24 cellular contexts compared by ENCODE assay signal in genomic region chr10:17914169-17915045, GRCh38. TPM values are rescaled to one million over a fixed set of nuclear protein-coding genes. Genes with fewer than 3 reads are reported as not detected.
DNase-seq lines count a peak whose midpoint lies in the region; ATAC-seq, FAIRE-seq and TF ChIP-seq lines count a peak whose summit lies in the region.
"Had no signal": no experiment of that assay in that cellular context is flagged by ENCODE, and none has a peak within 500 bp of the region (broad histone marks: within the 10 kb centered on the region; RNA-seq: fewer than 3 reads in every experiment).

No MANE protein-coding gene starts in this region.

- peak; percentile 36 to 60 for ATAC-seq in natural killer cell treated with Interleukin-12 subunit alpha and Interleukin-12 subunit beta and Interleukin-15 and Interleukin-18, amount 100 ng/mL, for 72 hours
- no peak for ATAC-seq in HG03442 (IDR thresholded peaks at IDR 0.05; ENCODE audit: unreplicated experiment)
- ATAC-seq: HepG2, PC-3 had no signal

- H3K27ac Mint-ChIP-seq in natural killer cell treated with Interleukin-12 subunit alpha and Interleukin-12 subunit beta and Interleukin-15 and Interleukin-18, amount 100 ng/mL, for 72 hours = no peak overlapping the region
- H3K27ac Mint-ChIP-seq: CD4-positive, alpha-beta memory T cell had no signal

- H3K4me1 Mint-ChIP-seq in natural killer cell treated with Interleukin-12 subunit alpha and Interleukin-12 subunit beta and Interleukin-15 and Interleukin-18, amount 100 ng/mL, for 72 hours (ENCODE audit: low read depth in 2 of 2) = no peaks in the 10 kb centered on the region
- H3K4me1 Mint-ChIP-seq: CD4-positive, alpha-beta memory T cell had no signal

- no peaks in the 10 kb centered on the region for H3K27me3 ChIP-seq in left ventricle myocardium inferior (ENCODE audit: low read depth)
- H3K27me3 ChIP-seq: BE2C, SJSA1 had no signal

- no peaks in the 10 kb centered on the region for H3K36me3 ChIP-seq in left ventricle myocardium inferior
- H3K36me3 ChIP-seq: BE2C, SJSA1 had no signal

- DNase-seq in HTR-8/SVneo (ENCODE audit: insufficient read length, low spot score) (no peak), left ventricle myocardium inferior (no peak), urothelium cell line (ENCODE audit: low spot score) (no peak), activated gamma-delta T cell (lab: John Stamatoyannopoulos, UW) (no peak)
- no peak for DNase-seq in natural killer cell treated with Interleukin-12 subunit alpha and Interleukin-12 subunit beta and Interleukin-15 and Interleukin-18, amount 100 ng/mL, for 72 hours (ENCODE audit: low spot score)
- no peak for DNase-seq in activated effector memory CD4-positive, alpha-beta T cell treated with Interleukin-2 at 50 U/mL for 16 hours
- DNase-seq: BE2C; CD4-positive, alpha-beta memory T cell; DMS79 treated with DMSO at 0.1 percent for 48 hours; GOT3; NCI-H1048; NCI-H1436 treated with DMSO at 0.1 percent for 48 hours; NCI-H2029 treated with DMSO at 0.1 percent for 48 hours; NCI-H2171 treated with DMSO at 0.1 percent for 48 hours; NCI-H510A; NCI-H774; PC-3 had no signal

- intact Hi-C loops in left ventricle myocardium inferior (cut with micrococcal nuclease) = no loop called here

- H3K27me3 Mint-ChIP-seq in natural killer cell treated with Interleukin-12 subunit alpha and Interleukin-12 subunit beta and Interleukin-15 and Interleukin-18, amount 100 ng/mL, for 72 hours = peaks cover 6 to 18% of the 10 kb centered on the region in 2 donors

- H3K4me1 ChIP-seq in left ventricle myocardium inferior = peaks cover 38% of the 10 kb centered on the region
- H3K4me1 ChIP-seq: BE2C, SJSA1 had no signal

- no peaks in the 10 kb centered on the region for H3K9me3 Mint-ChIP-seq in natural killer cell treated with Interleukin-12 subunit alpha and Interleukin-12 subunit beta and Interleukin-15 and Interleukin-18, amount 100 ng/mL, for 72 hours

- no peak overlapping the region for H3K4me3 ChIP-seq in left ventricle myocardium inferior
- H3K4me3 ChIP-seq: SJSA1 had no signal

- no peak for TF ChIP-seq CTCF in left ventricle myocardium inferior (IDR thresholded peaks at IDR 0.05; ENCODE audit: borderline replicate concordance)

- H3K27ac ChIP-seq in left ventricle myocardium inferior (replicated peaks) = peak overlapping the region; percentile 73
- H3K27ac ChIP-seq: KMS-11, RWPE1, SJSA1 had no signal

- H3K4me3 Mint-ChIP-seq in natural killer cell treated with Interleukin-12 subunit alpha and Interleukin-12 subunit beta and Interleukin-15 and Interleukin-18, amount 100 ng/mL, for 72 hours = no peak overlapping the region
- H3K4me3 Mint-ChIP-seq: CD4-positive, alpha-beta memory T cell had no signal

- H3K9me3 ChIP-seq in left ventricle myocardium inferior (replicated peaks) = peaks cover 2% of the 10 kb centered on the region
- H3K9me3 ChIP-seq: BE2C, SJSA1 had no signal

- peak; percentile 92 for FAIRE-seq in HTR-8/SVneo (lab: Jason Lieb, UNC)
- FAIRE-seq in urothelium cell line (lab: Jason Lieb, UNC) = peak; percentile 87
- FAIRE-seq: HepG2 had no signal

- H3K36me3 Mint-ChIP-seq in natural killer cell treated with Interleukin-12 subunit alpha and Interleukin-12 subunit beta and Interleukin-15 and Interleukin-18, amount 100 ng/mL, for 72 hours = no peaks in the 10 kb centered on the region
- H3K36me3 Mint-ChIP-seq: CD4-positive, alpha-beta memory T cell had no signal

RNA-seq across cellular contexts. Expression of gene SLC39A12, which starts 37.3 kb away (rescaled TPM):
- not detected for total RNA-seq in left ventricle myocardium inferior
- not detected for total RNA-seq in natural killer cell treated with Interleukin-12 subunit alpha and Interleukin-12 subunit beta and Interleukin-15 and Interleukin-18, amount 100 ng/mL, for 72 hours
- total RNA-seq: CD4-positive, alpha-beta memory T cell; G401; HepG2; M059J; PC-3; SJSA1 had no signal
